ENCODE assay signal across 8 cellular contexts in the genomic region with DNA sequence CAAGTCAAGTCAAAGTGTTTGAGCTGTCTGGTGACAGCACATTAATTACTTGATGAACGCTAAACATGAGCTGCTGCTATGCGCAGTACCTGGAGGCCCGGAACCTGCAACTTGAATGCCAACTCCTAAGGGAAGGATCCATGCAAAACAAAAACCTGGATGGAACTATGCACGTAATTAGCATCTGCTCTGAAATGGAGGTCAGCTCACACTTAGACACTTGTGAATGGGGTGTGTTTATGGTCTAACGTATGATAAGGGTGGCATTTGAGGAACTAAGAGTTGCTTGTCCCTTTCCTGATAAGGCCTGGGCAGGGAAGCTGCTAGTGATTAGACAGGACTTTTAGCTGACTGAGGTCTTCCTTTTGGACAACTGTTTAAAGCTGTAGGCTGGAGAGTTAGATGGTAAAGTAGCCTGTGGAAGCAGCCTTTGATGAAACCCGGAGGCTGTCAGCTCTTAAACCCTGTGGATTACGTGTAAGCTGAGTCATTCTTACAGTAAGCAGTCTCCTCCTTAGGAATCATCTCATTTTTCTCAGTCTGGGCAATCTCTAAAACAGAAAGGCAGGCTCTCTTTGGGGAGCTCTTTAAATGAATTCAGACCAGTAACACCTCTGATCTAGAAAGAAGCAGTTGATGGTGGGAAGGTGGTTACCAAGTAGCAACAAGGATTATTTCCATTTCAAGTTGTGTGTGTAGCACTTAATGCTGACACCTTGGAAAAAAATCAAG. TPM values are rescaled to one million over a fixed set of nuclear protein-coding genes. Genes with fewer than 3 reads are reported as not detected.
DNase-seq lines count a peak whose midpoint lies in the region; ATAC-seq, FAIRE-seq and TF ChIP-seq lines count a peak whose summit lies in the region.

No MANE protein-coding gene starts in this region.

- H3K27me3 ChIP-seq in right lobe of liver (no peaks in the 10 kb centered on the region), HepG2 (ENCODE audit: control insufficient read depth in 1 of 2, insufficient read depth in 2 of 2, low read length in 2 of 2) (peaks cover 0 to 5% of the 10 kb centered on the region in 2 experiments; a peak in 4 of 5 replicates), hepatocyte (no peaks in the 10 kb centered on the region)

- no peak overlapping the region for H3K9ac ChIP-seq in HepG2 (ENCODE audit: insufficient read depth, low read depth, low read length)

- ATAC-seq in right lobe of liver: peak in 3 of 4 donors; percentile 11 to 35 (median 13)
- no peak for ATAC-seq in HepG2
- no peak for ATAC-seq in HG03280 (IDR thresholded peaks at IDR 0.05; ENCODE audit: unreplicated experiment)

- CTCF ChIA-PET in HepG2 (lab: Yijun Ruan, JAX; ENCODE audit: low intra/inter-chr PET ratio, low total read pairs): no interaction called here
- CTCF ChIA-PET in activated CD4-positive, alpha-beta memory T cell treated with anti-CD3 and anti-CD28 coated beads for 36 hours (lab: Charles Lee): interaction anchor here (0.8 to 3.7 kb wide), 7 partner anchors 22 to 146 kb away, joined by 3 to 11 read pairs (median 8); no protein-coding TSS in a partner anchor

- H3K27ac ChIP-seq in right lobe of liver (no peak overlapping the region), HepG2 (ENCODE audit: extremely low read length, insufficient read depth, low read length) (no peak overlapping the region), hepatocyte (peak overlapping the region; percentile 59)

- no peaks in the 10 kb centered on the region for H3K79me2 ChIP-seq in HepG2 (ENCODE audit: insufficient read depth, low read length)
- H3K79me2 ChIP-seq in hepatocyte: peaks cover 64% of the 10 kb centered on the region

- no TSS peak for BruUV-seq in HepG2 (replicated peaks; lab: Mats Ljungman, UMichigan)

- in situ Hi-C loops in HepG2 (cut with HindIII; ENCODE audit: extremely low pct_ligation_motif_present, low pct_unique_long_range_greater_than_20kb): no loop called here

- H3K9me3 ChIP-seq in right lobe of liver (no peaks in the 10 kb centered on the region), HepG2 (ENCODE audit: low read length) (no peaks in the 10 kb centered on the region), hepatocyte (ENCODE audit: low read depth) (no peaks in the 10 kb centered on the region)

- H3K4me1 ChIP-seq in right lobe of liver (peaks cover 0 to 17% (median 0%) of the 10 kb centered on the region in 4 donors), HepG2 (ENCODE audit: insufficient read depth, low read length) (no peaks in the 10 kb centered on the region), hepatocyte (ENCODE audit: insufficient read depth) (peaks cover 21% of the 10 kb centered on the region)

- H3K36me3 ChIP-seq in right lobe of liver (no peaks in the 10 kb centered on the region), HepG2 (replicated peaks in 1 of 2; ENCODE audit: control insufficient read depth in 1 of 2, insufficient read depth in 2 of 2, low read length in 2 of 2) (no peaks in the 10 kb centered on the region), hepatocyte (replicated peaks; ENCODE audit: insufficient read depth, low read depth) (no peaks in the 10 kb centered on the region)

- DNase-seq in right lobe of liver: peak in 1 of 3 donors; percentile 21
- no peak for DNase-seq in HepG2 (ENCODE audit: low spot score)
- DNase-seq in activated CD4-positive, alpha-beta memory T cell treated with anti-CD3 and anti-CD28 coated beads for 36 hours: peak; percentile 23
- peak; percentile 70 for DNase-seq in hepatocyte (ENCODE audit: low spot score)
- DNase-seq in COLO668 (lab: John Stamatoyannopoulos, UW; ENCODE audit: unreplicated experiment): no peak
- DNase-seq in NCI-H2227 (lab: John Stamatoyannopoulos, UW; ENCODE audit: unreplicated experiment): no peak
- DNase-seq in kidney glomerular epithelial cell (lab: John Stamatoyannopoulos, UW): no peak

- intact Hi-C loops in right lobe of liver (cut with DNase I) (no loop called here), HepG2 (cut with micrococcal nuclease; ENCODE audit: unreplicated experiment) (no loop called here)
- intact Hi-C loops in activated CD4-positive, alpha-beta memory T cell treated with anti-CD3 and anti-CD28 coated beads for 36 hours (cut with micrococcal nuclease): loop anchor here (1.0 to 2.0 kb wide), 2 partner anchors 49 to 244 kb away; no protein-coding TSS in a partner anchor

- no peak overlapping the region for H3K4me3 ChIP-seq in right lobe of liver
- H3K4me3 ChIP-seq in HepG2 (replicated peaks in 1 of 3; ENCODE audit: insufficient read depth in 1 of 3, low read depth in 2 of 3, low read length in 3 of 3): no peak overlapping the region
- H3K4me3 ChIP-seq in hepatocyte: no peak overlapping the region

- H2AFZ ChIP-seq in HepG2 (ENCODE audit: low read length) (no peak overlapping the region), hepatocyte (no peak overlapping the region)

- H3K9me2 ChIP-seq in hepatocyte (replicated peaks; ENCODE audit: insufficient read depth): no peaks in the 10 kb centered on the region

- TF ChIP-seq POLR2A in right lobe of liver (IDR thresholded peaks at IDR 0.05) (no peak), HepG2 (IDR thresholded peaks at IDR 0.05; ENCODE audit: insufficient read depth in 1 of 2, low read depth in 2 of 2, low read length in 2 of 2) (no peak)

- POLR2A ChIA-PET in HepG2 (lab: Yijun Ruan, JAX): no interaction called here
- POLR2A ChIA-PET in activated CD4-positive, alpha-beta memory T cell treated with anti-CD3 and anti-CD28 coated beads for 36 hours (lab: Charles Lee): interaction anchor here (0.7 to 1.9 kb wide), 9 partner anchors 12 to 855 kb away, joined by 3 to 14 read pairs (median 3); no protein-coding TSS in a partner anchor

- TF ChIP-seq CTCF in right lobe of liver (IDR thresholded peaks at IDR 0.05): no peak
- no peak for TF ChIP-seq CTCF in HepG2 (CRISPR knock-in tag; IDR thresholded peaks at IDR 0.05)
- TF ChIP-seq CTCF in hepatocyte (IDR thresholded peaks at IDR 0.05; ENCODE audit: poor library complexity): no peak

- no peaks in the 10 kb centered on the region for H3K9me3 Mint-ChIP-seq in activated CD4-positive, alpha-beta memory T cell treated with anti-CD3 and anti-CD28 coated beads for 36 hours

- peaks cover 86% of the 10 kb centered on the region for H3K4me1 Mint-ChIP-seq in activated CD4-positive, alpha-beta memory T cell treated with anti-CD3 and anti-CD28 coated beads for 36 hours (ENCODE audit: low read depth)

- H3K4me2 ChIP-seq in HepG2 (ENCODE audit: low read depth, low read length) (no peak overlapping the region), hepatocyte (peak overlapping the region; percentile 55)

- no peak overlapping the region for H3K4me3 Mint-ChIP-seq in activated CD4-positive, alpha-beta memory T cell treated with anti-CD3 and anti-CD28 coated beads for 36 hours

- H3K27ac Mint-ChIP-seq in activated CD4-positive, alpha-beta memory T cell treated with anti-CD3 and anti-CD28 coated beads for 36 hours: peak overlapping the region; percentile 64

- no peaks in the 10 kb centered on the region for H3K27me3 Mint-ChIP-seq in activated CD4-positive, alpha-beta memory T cell treated with anti-CD3 and anti-CD28 coated beads for 36 hours

- H4K20me1 ChIP-seq in HepG2 (ENCODE audit: insufficient read depth, low read length): no peaks in the 10 kb centered on the region
- no peaks in the 10 kb centered on the region for H4K20me1 ChIP-seq in hepatocyte (ENCODE audit: insufficient read depth, poor library complexity, severe bottlenecking)

- WGBS in right lobe of liver (ENCODE audit: insufficient coverage, low coverage, low lambda C conversion rate, missing lambda C conversion rate): 53% methylated on average over 7 of the region's 7 CpGs
- 21% methylated on average over 7 of the region's 7 CpGs for WGBS in HepG2 (ENCODE audit: low lambda C conversion rate)
- 32% methylated on average over 7 of the region's 7 CpGs for WGBS in hepatocyte (ENCODE audit: low lambda C conversion rate, missing lambda C conversion rate)

- H3K36me3 Mint-ChIP-seq in activated CD4-positive, alpha-beta memory T cell treated with anti-CD3 and anti-CD28 coated beads for 36 hours: peaks cover 26% of the 10 kb centered on the region

- TF ChIP-seq EP300 in HepG2 (IDR thresholded peaks at IDR 0.05; ENCODE audit: low read depth in 2 of 2, low read length in 2 of 2) (no peak), HepG2 (CRISPR knock-in tag; IDR thresholded peaks at IDR 0.05; ENCODE audit: borderline replicate concordance) (no peak)

- no peak for TF ChIP-seq RAD21 in HepG2 (CRISPR knock-in tag; IDR thresholded peaks at IDR 0.05)

- no peak for FAIRE-seq in HepG2 (lab: Jason Lieb, UNC)

TF ChIP-seq in HepG2, 621 proteins besides CTCF, POLR2A, EP300 and RAD21 (continues in another document):
- TF ChIP-seq MAFF (IDR thresholded peaks at IDR 0.05; ENCODE audit: low read depth, low read length): no peak
- TF ChIP-seq ZNF382 (CRISPR knock-in tag; IDR thresholded peaks at IDR 0.05; ENCODE audit: borderline replicate concordance): no peak

RNA-seq across cellular contexts. Expression of a gene that starts 6.8 kb away (rescaled TPM):
- total RNA-seq in right lobe of liver (10 to 100 TPM in 1 of 6 experiments, 1 to 10 TPM in 5; 2.3 to 13.7 (median 3.0) TPM), HepG2 (2016; rRNA removed; fragmentation: Illumina TruSeq; extraction: Trizol) (0.02 and 0.04 TPM in 2 replicates), hepatocyte (4.1 and 5.5 TPM in 2 replicates)
- total RNA-seq in HepG2 (2016; cell fraction: cytosol; rRNA removed; fragmentation: Illumina TruSeq; extraction: Trizol; ENCODE audit: low read depth): not detected in 2 replicates
- total RNA-seq in HepG2 (2016; cell fraction: insoluble cytoplasmic fraction; rRNA removed; fragmentation: Illumina TruSeq; extraction: Trizol): 0.04 TPM in 1 of 2 replicates, not detected in the other
- 0.03 TPM in 1 of 2 replicates, not detected in the other for total RNA-seq in HepG2 (2016; cell fraction: membrane; rRNA removed; fragmentation: Illumina TruSeq; extraction: Trizol)
- total RNA-seq in HepG2 (2016; cell fraction: nucleus; rRNA removed; fragmentation: Illumina TruSeq; extraction: Trizol): 0.06 TPM in 1 of 2 replicates, not detected in the other
- polyA plus RNA-seq in HepG2 (2011; rRNA removed) (0.30 and 0.38 TPM in 2 replicates), hepatocyte (2.4 and 2.5 TPM in 2 replicates)
- 0.28 and 0.33 TPM in 2 replicates for polyA plus RNA-seq in HepG2 (2011; cell fraction: cytosol; rRNA removed)
- polyA plus RNA-seq in HepG2 (2011; cell fraction: nucleus; rRNA removed): 0.26 and 0.35 TPM in 2 replicates
- 0.05 and 0.21 TPM in 2 replicates for polyA plus RNA-seq in HepG2 (2012)
- polyA plus RNA-seq in HepG2 (2016; cell fraction: cytosol; fragmentation: Illumina TruSeq; extraction: Trizol; ENCODE audit: low read depth): not detected in 2 replicates
- polyA plus RNA-seq in HepG2 (2016; cell fraction: insoluble cytoplasmic fraction; fragmentation: Illumina TruSeq; extraction: Trizol; ENCODE audit: low read depth): 0.03 and 0.04 TPM in 2 replicates
- polyA plus RNA-seq in HepG2 (2016; cell fraction: membrane; fragmentation: Illumina TruSeq; extraction: Trizol; ENCODE audit: low read depth): not detected in 2 replicates
- polyA plus RNA-seq in HepG2 (2016; cell fraction: nucleus; fragmentation: Illumina TruSeq; extraction: Trizol; ENCODE audit: insufficient read depth, low read depth): not detected in 2 replicates
- 1.3 and 2.5 TPM in 2 replicates for polyA minus RNA-seq in HepG2 (2011; rRNA and poly(A)+ RNA removed; ENCODE audit: low replicate concordance)
- polyA minus RNA-seq in HepG2 (2011; cell fraction: cytosol; rRNA and poly(A)+ RNA removed): 0.88 and 0.99 TPM in 2 replicates
- 1.3 and 1.4 TPM in 2 replicates for polyA minus RNA-seq in HepG2 (2011; cell fraction: nucleus; rRNA and poly(A)+ RNA removed)
- 10 to 100 TPM; 13.8 to 14.0 TPM for total RNA-seq in activated CD4-positive, alpha-beta memory T cell treated with anti-CD3 and anti-CD28 coated beads for 36 hours

Comparison
In these comparisons a context has a peak if more than half of its experiments do, and no peak if none do; other contexts are left out.
1. ATAC-seq: peak in right lobe of liver (3 of 4); none in HepG2 (single experiment) and HG03280 (single experiment).
2. DNase-seq: peak in activated CD4-positive, alpha-beta memory T cell treated with anti-CD3 and anti-CD28 coated beads for 36 hours (single experiment) and hepatocyte (single experiment); none in HepG2 (single experiment), COLO668 (single experiment), NCI-H2227 (single experiment) and kidney glomerular epithelial cell (single experiment).